ENCODE assay signal across 1 cellular context in the genomic region with DNA sequence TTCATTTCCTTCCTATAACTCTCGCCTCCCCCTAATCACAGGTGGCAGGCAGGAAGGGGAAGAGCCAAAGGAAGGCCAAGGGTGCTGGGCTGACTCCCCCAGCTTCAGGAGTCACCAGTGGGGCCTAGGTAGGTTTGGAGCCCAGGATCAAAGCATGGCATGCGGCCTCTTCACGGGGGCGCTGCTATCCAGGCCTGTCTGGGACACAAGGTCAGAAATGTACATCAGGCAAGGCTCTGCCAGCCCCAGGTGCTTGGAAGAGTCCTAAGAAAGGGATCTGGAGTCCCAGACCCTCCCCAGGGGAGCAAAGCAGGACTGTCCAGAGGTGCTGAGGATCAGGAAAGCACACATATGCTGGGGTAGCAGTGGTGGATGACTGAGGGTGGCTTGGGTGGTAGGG.
TF ChIP-seq lines count a peak whose summit lies in the region.

No MANE protein-coding gene starts in this region.

TF ChIP-seq in H1, 55 proteins besides CTCF, POLR2A, EP300 and RAD21:
- no peak for TF ChIP-seq YY1 (IDR thresholded peaks at IDR 0.05; ENCODE audit: low read depth, low read length)
- TF ChIP-seq RBBP5 (IDR thresholded peaks at IDR 0.05; ENCODE audit: borderline replicate concordance, low read depth, low read length): no peak
- TF ChIP-seq POU5F1 (IDR thresholded peaks at IDR 0.05; ENCODE audit: low read depth, low read length): no peak
- TF ChIP-seq E2F6 (IDR thresholded peaks at IDR 0.05): no peak
- TF ChIP-seq HDAC2 (IDR thresholded peaks at IDR 0.05; ENCODE audit: borderline replicate concordance in 1 of 2, low read depth in 2 of 2, low read length in 2 of 2): no peak
- TF ChIP-seq JUND (IDR thresholded peaks at IDR 0.05; ENCODE audit: low read length): no peak
- no peak for TF ChIP-seq TAF1 (IDR thresholded peaks at IDR 0.05; ENCODE audit: low read depth, low read length)
- TF ChIP-seq CHD7 (IDR thresholded peaks at IDR 0.05; ENCODE audit: insufficient replicate concordance, low read length): no peak
- no peak for TF ChIP-seq EZH2 (IDR thresholded peaks at IDR 0.05; ENCODE audit: low read depth, low read length, severe bottlenecking)
- TF ChIP-seq SAP30 (IDR thresholded peaks at IDR 0.05; ENCODE audit: insufficient read depth, insufficient replicate concordance, low read length): no peak
- no peak for TF ChIP-seq TAF7 (optimal IDR thresholded peaks at IDR 0.05; ENCODE audit: borderline replicate concordance, low read depth, low read length)
- no peak for TF ChIP-seq ASH2L (IDR thresholded peaks at IDR 0.05; ENCODE audit: low read length)
- no peak for TF ChIP-seq GABPA (IDR thresholded peaks at IDR 0.05; ENCODE audit: borderline replicate concordance, insufficient read depth, low read length)
- no peak for TF ChIP-seq SP2 (IDR thresholded peaks at IDR 0.05; ENCODE audit: low read length)
- no peak for TF ChIP-seq NANOG (IDR thresholded peaks at IDR 0.05; ENCODE audit: insufficient read depth, low read depth, low read length, poor library complexity, severe bottlenecking)
- TF ChIP-seq KDM5A (IDR thresholded peaks at IDR 0.05; ENCODE audit: low read length): no peak
- TF ChIP-seq ZNF274 (IDR thresholded peaks at IDR 0.05; ENCODE audit: borderline replicate concordance, extremely low read depth, low read length): no peak
- TF ChIP-seq KDM4A (IDR thresholded peaks at IDR 0.05; ENCODE audit: low read depth, low read length, severe bottlenecking): no peak
- TF ChIP-seq CHD2 (IDR thresholded peaks at IDR 0.05; ENCODE audit: low read length): no peak
